ENCODE assay signal across 16 cellular contexts in the genomic region with DNA sequence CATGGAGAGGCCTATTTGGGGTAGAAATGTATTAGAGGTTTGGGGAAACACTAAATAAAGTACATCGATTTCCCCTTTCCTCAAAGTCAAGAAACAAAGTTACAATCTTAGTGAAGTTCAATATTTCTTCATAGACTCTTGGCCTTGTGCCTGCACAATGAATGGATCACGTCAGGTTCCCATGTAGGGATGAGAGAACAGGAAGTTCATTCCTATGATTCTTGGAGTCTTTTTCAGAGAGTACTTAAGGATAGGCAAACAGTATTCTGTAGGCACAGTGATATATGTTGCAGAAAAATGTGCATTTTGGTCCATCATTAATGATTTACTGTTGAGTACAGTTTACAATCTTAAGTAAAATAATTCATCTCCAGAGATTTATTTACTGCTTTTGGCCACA.
A peak's percentile ranks its signal among the peaks of the same experiment; 100 is the strongest.
DNase-seq lines count a peak whose midpoint lies in the region; ATAC-seq and TF ChIP-seq lines count a peak whose summit lies in the region.
"Had no signal": no experiment of that assay in that cellular context is flagged by ENCODE, and none has a peak within 500 bp of the region (broad histone marks: within the 10 kb centered on the region; RNA-seq: fewer than 3 reads in every experiment).

No MANE protein-coding gene starts in this region.

- H3K4me3 Mint-ChIP-seq in osteocyte (ENCODE audit: unreplicated experiment): no peak overlapping the region
- no peak overlapping the region for H3K4me3 Mint-ChIP-seq in activated T-cell treated with anti-CD3 and anti-CD28 coated beads, Interleukin-2, amount 50 U/mL, for 72 hours

- peaks cover 2% of the 10 kb centered on the region in 2 experiments for H3K4me1 ChIP-seq in trophoblast cell (ENCODE audit: control insufficient read depth in 1 of 2, insufficient read depth in 2 of 2, low read length in 2 of 2)
- H3K4me1 ChIP-seq: BLaER1 treated with 17β-estradiol and CSF1 and Interleukin-3, amounts not matched to agents 10 nM and 100 nM; SJCRH30 had no signal

- no peak overlapping the region for H3K4ac ChIP-seq in trophoblast cell (ENCODE audit: low read depth, low read length)

- no peak overlapping the region for H2BK5ac ChIP-seq in trophoblast cell (ENCODE audit: low read depth, low read length, poor library complexity)

- H3K27me3 Mint-ChIP-seq in osteocyte (ENCODE audit: unreplicated experiment): no peaks in the 10 kb centered on the region
- no peaks in the 10 kb centered on the region for H3K27me3 Mint-ChIP-seq in activated T-cell treated with anti-CD3 and anti-CD28 coated beads, Interleukin-2, amount 50 U/mL, for 72 hours (ENCODE audit: low read depth)

- no peak overlapping the region for H2AK5ac ChIP-seq in trophoblast cell (ENCODE audit: low read length)

- no peak overlapping the region for H3K4me3 ChIP-seq in fibroblast of mammary gland (ENCODE audit: control insufficient read depth, low read depth, low read length)
- no peak overlapping the region for H3K4me3 ChIP-seq in trophoblast cell (ENCODE audit: low read depth, low read length)
- H3K4me3 ChIP-seq: BLaER1 treated with 17β-estradiol and CSF1 and Interleukin-3, amounts not matched to agents 10 nM and 100 nM; SJCRH30 had no signal

- H3K9ac ChIP-seq in trophoblast cell (ENCODE audit: low read length): no peak overlapping the region
- H3K9ac ChIP-seq: BLaER1 treated with 17β-estradiol and CSF1 and Interleukin-3, amounts not matched to agents 10 nM and 100 nM had no signal

- no peak overlapping the region for H2AFZ ChIP-seq in trophoblast cell (ENCODE audit: insufficient read depth, low read length, poor library complexity)

- no peak overlapping the region for H4K91ac ChIP-seq in trophoblast cell (ENCODE audit: low read depth, low read length)

- H4K8ac ChIP-seq in trophoblast cell (ENCODE audit: low read depth, low read length): no peak overlapping the region

- no peaks in the 10 kb centered on the region for H3K9me3 ChIP-seq in trophoblast cell (ENCODE audit: insufficient read depth, low read depth, low read length)
- H3K9me3 ChIP-seq: BLaER1 treated with 17β-estradiol and CSF1 and Interleukin-3, amounts not matched to agents 10 nM and 100 nM; SJCRH30 had no signal

- TF ChIP-seq CTCF in fibroblast of mammary gland (conservative IDR thresholded peaks at IDR 0.05; ENCODE audit: control insufficient read depth, insufficient read depth, low read depth, low read length): no peak
- TF ChIP-seq CTCF in osteocyte (IDR thresholded peaks at IDR 0.05): no peak

- no peak for ATAC-seq in activated T-cell treated with anti-CD3 and anti-CD28 coated beads, Interleukin-2, amount 50 U/mL, for 72 hours (replicated peaks in 1 of 2)
- ATAC-seq in HG02938 (IDR thresholded peaks at IDR 0.05; ENCODE audit: unreplicated experiment): no peak

- no peak overlapping the region for H3K23ac ChIP-seq in trophoblast cell (ENCODE audit: low read length)

- no peak overlapping the region for H3K18ac ChIP-seq in trophoblast cell (ENCODE audit: low read length)

- no peak overlapping the region for H2BK12ac ChIP-seq in trophoblast cell (ENCODE audit: low read length)

- peaks cover 33% of the 10 kb centered on the region for H3K4me1 Mint-ChIP-seq in osteocyte (ENCODE audit: unreplicated experiment)
- H3K4me1 Mint-ChIP-seq in activated T-cell treated with anti-CD3 and anti-CD28 coated beads, Interleukin-2, amount 50 U/mL, for 72 hours (ENCODE audit: low read depth): no peaks in the 10 kb centered on the region

- H3K27ac ChIP-seq in trophoblast cell (ENCODE audit: low read depth, low read length): no peak overlapping the region
- H3K27ac ChIP-seq: BLaER1 treated with 17β-estradiol and CSF1 and Interleukin-3, amounts not matched to agents 10 nM and 100 nM; HL-60; SJCRH30 had no signal

- H3K9me3 Mint-ChIP-seq in osteocyte (ENCODE audit: unreplicated experiment): no peaks in the 10 kb centered on the region
- no peaks in the 10 kb centered on the region for H3K9me3 Mint-ChIP-seq in activated T-cell treated with anti-CD3 and anti-CD28 coated beads, Interleukin-2, amount 50 U/mL, for 72 hours

- no peaks in the 10 kb centered on the region for H3K36me3 Mint-ChIP-seq in osteocyte (ENCODE audit: unreplicated experiment)
- no peaks in the 10 kb centered on the region for H3K36me3 Mint-ChIP-seq in activated T-cell treated with anti-CD3 and anti-CD28 coated beads, Interleukin-2, amount 50 U/mL, for 72 hours (ENCODE audit: insufficient read depth in 2 of 2)

- no peaks in the 10 kb centered on the region for H3K79me1 ChIP-seq in trophoblast cell (ENCODE audit: low read length)

- H3K36me3 ChIP-seq in trophoblast cell (ENCODE audit: control insufficient read depth in 1 of 2, insufficient read depth in 2 of 2, low read length in 2 of 2): no peaks in the 10 kb centered on the region
- H3K36me3 ChIP-seq: BLaER1 treated with 17β-estradiol and CSF1 and Interleukin-3, amounts not matched to agents 10 nM and 100 nM; SJCRH30 had no signal

- no peak overlapping the region for H4K12ac ChIP-seq in trophoblast cell (ENCODE audit: low read depth, low read length)

- H3K79me2 ChIP-seq in trophoblast cell (ENCODE audit: control insufficient read depth, insufficient read depth, low read length, poor library complexity): no peaks in the 10 kb centered on the region

- no peak overlapping the region for H3K14ac ChIP-seq in trophoblast cell (ENCODE audit: low read length)

- no peaks in the 10 kb centered on the region for H3K27me3 ChIP-seq in trophoblast cell (ENCODE audit: insufficient read depth, low read length)
- H3K27me3 ChIP-seq: BLaER1 treated with 17β-estradiol and CSF1 and Interleukin-3, amounts not matched to agents 10 nM and 100 nM; SJCRH30 had no signal

- no peak overlapping the region for H3K4me2 ChIP-seq in trophoblast cell (ENCODE audit: low read length)
- H3K4me2 ChIP-seq: BLaER1 treated with 17β-estradiol and CSF1 and Interleukin-3, amounts not matched to agents 10 nM and 100 nM had no signal

- peak overlapping the region; percentile 42 for H3K27ac Mint-ChIP-seq in osteocyte (ENCODE audit: unreplicated experiment)
- H3K27ac Mint-ChIP-seq in activated T-cell treated with anti-CD3 and anti-CD28 coated beads, Interleukin-2, amount 50 U/mL, for 72 hours: no peak overlapping the region

- no CpG with 5 or more reads among the region's 2 CpGs for WGBS in trophoblast cell (ENCODE audit: extremely low coverage, insufficient coverage, insufficient read length)

- DNase-seq in EL: peak; percentile 78
- peak; percentile 42 for DNase-seq in M059J (ENCODE audit: low read depth)
- peak; percentile 35 for DNase-seq in fibroblast of mammary gland (ENCODE audit: low read depth)
- no peak for DNase-seq in osteocyte (ENCODE audit: extremely low spot score, unreplicated experiment)
- DNase-seq in 8988T: no peak
- no peak for DNase-seq in activated T-cell treated with anti-CD3 and anti-CD28 coated beads, Interleukin-2, amount 50 U/mL, for 72 hours
- no peak for DNase-seq in trophoblast cell
- DNase-seq: DMS 273 treated with DMSO at 0.1 percent for 48 hours, NCI-H1436, NCI-H2029, NCI-H748 treated with DMSO at 0.1 percent for 48 hours, OCI-M1, SJCRH30 had no signal

- H2BK120ac ChIP-seq in trophoblast cell (ENCODE audit: insufficient read depth, low read length, poor library complexity): no peak overlapping the region

Comparison
In these comparisons a context has a peak if more than half of its experiments do, and no peak if none do; other contexts are left out.
1. DNase-seq: peak in EL (single experiment), M059J (single experiment) and fibroblast of mammary gland (single experiment); none in osteocyte (single experiment), 8988T (single experiment), activated T-cell treated with anti-CD3 and anti-CD28 coated beads, Interleukin-2, amount 50 U/mL, for 72 hours (0 of 2) and trophoblast cell (0 of 2).